16 cellular contexts compared by ENCODE assay signal in genomic region chr11:128411812-128412211, GRCh38.
DNase-seq lines count a peak whose midpoint lies in the region; ATAC-seq, FAIRE-seq and TF ChIP-seq lines count a peak whose summit lies in the region.
"Had no signal": no experiment of that assay in that cellular context is flagged by ENCODE, and none has a peak within 500 bp of the region (broad histone marks: within the 10 kb centered on the region; RNA-seq: fewer than 3 reads in every experiment).

No MANE protein-coding gene starts in this region.

- H3K9ac ChIP-seq in colonic mucosa (ENCODE audit: low read depth in 2 of 2, low read length in 2 of 2), result no peak overlapping the region

- H3K27ac ChIP-seq in heart left ventricle (peak overlapping the region in 9 of 12 donors; percentile 7 to 63 (median 43)), colonic mucosa (peak overlapping the region; percentile 48), spleen (peak overlapping the region in 6 of 8 donors; percentile 26 to 72 (median 50))

- 62 to 75% (median 70%) methylated on average over 5 of the region's 5 CpGs for WGBS in heart left ventricle, 4 donors
- 46 to 63% (median 61%) methylated on average over 5 of the region's 5 CpGs for WGBS in spleen, 5 donors

- H3K4me3 ChIP-seq in heart left ventricle, result no peak overlapping the region
- H3K4me3 ChIP-seq in colonic mucosa, result no peak overlapping the region
- H3K4me3 ChIP-seq in spleen, result no peak overlapping the region
- H3K4me3 ChIP-seq in H7 (ENCODE audit: insufficient read depth, low read depth, low read length), result no peak overlapping the region

- H3K9me3 ChIP-seq in heart left ventricle (no peaks in the 10 kb centered on the region), colonic mucosa (no peaks in the 10 kb centered on the region), spleen (no peaks in the 10 kb centered on the region)

- TF ChIP-seq POLR2A in heart left ventricle (IDR thresholded peaks at IDR 0.05), result no peak
- no peak for TF ChIP-seq POLR2A in GM12892 (IDR thresholded peaks at IDR 0.05; ENCODE audit: low read depth, low read length)
- no peak for TF ChIP-seq POLR2A in spleen (IDR thresholded peaks at IDR 0.05)

- H3K36me3 ChIP-seq in heart left ventricle (no peaks in the 10 kb centered on the region), colonic mucosa (no peaks in the 10 kb centered on the region), spleen (no peaks in the 10 kb centered on the region), H7 (replicated peaks; ENCODE audit: control insufficient read depth, insufficient read depth, low read length) (no peaks in the 10 kb centered on the region)

- TF ChIP-seq CTCF in heart left ventricle (IDR thresholded peaks at IDR 0.05) (no peak), colonic mucosa (IDR thresholded peaks at IDR 0.05) (no peak), spleen (IDR thresholded peaks at IDR 0.05 in 8 of 11, conservative IDR thresholded peaks at IDR 0.05 in 3 of 11) (no peak)

- FAIRE-seq in GM12892 (lab: Jason Lieb, UNC), result peak; percentile 21

- H3K27me3 ChIP-seq in heart left ventricle (no peaks in the 10 kb centered on the region), colonic mucosa (no peaks in the 10 kb centered on the region), spleen (replicated peaks in 1 of 7) (no peaks in the 10 kb centered on the region), H7 (ENCODE audit: control insufficient read depth, insufficient read depth, low read length) (no peaks in the 10 kb centered on the region)

- intact Hi-C loops in heart left ventricle (cut with DNase I), result loop anchor here in 2 of 10 donors (5.0 to 10.0 kb wide), 3 partner anchors 53 to 117 kb away; no protein-coding TSS in a partner anchor
- intact Hi-C loops in Right ventricle myocardium superior (cut with DNase I), result no loop called here
- intact Hi-C loops in colonic mucosa (cut with DNase I), result no loop called here
- intact Hi-C loops in spleen (cut with DNase I; ENCODE audit: low total_unique reads), result no loop called here

- DNase-seq in heart left ventricle (peak in 1 of 5 donors; percentile 27), Right ventricle myocardium superior (no peak), GM12892 (ENCODE audit: insufficient read length) (no peak), colonic mucosa (no peak), spleen (no peak), H7 (no peak), SKM-1 (lab: John Stamatoyannopoulos, UW; ENCODE audit: unreplicated experiment) (no peak)
- DNase-seq: activated CD4-positive, CD25-positive, alpha-beta regulatory T cell; activated CD8-positive, alpha-beta memory T cell treated with anti-CD3 and anti-CD28 coated beads, Interleukin-2, amount 50 U/mL, for 4 hours; amygdala; central memory CD4-positive, alpha-beta T cell; effector CD8-positive, alpha-beta T cell; immature natural killer cell; NCI-H2029 treated with DMSO at 0.1 percent for 48 hours; substantia nigra had no signal

- ATAC-seq in heart left ventricle (peak in 2 of 4 donors; percentile 31 to 71), Right ventricle myocardium superior (ENCODE audit: poor library complexity) (no peak), HG03045 (IDR thresholded peaks at IDR 0.05; ENCODE audit: unreplicated experiment) (no peak)

- peaks cover 0 to 39% (median 6%) of the 10 kb centered on the region in 12 donors for H3K4me1 ChIP-seq in heart left ventricle
- no peaks in the 10 kb centered on the region for H3K4me1 ChIP-seq in colonic mucosa
- H3K4me1 ChIP-seq in spleen, result peaks cover 0 to 46% (median 5%) of the 10 kb centered on the region in 6 donors
